11 cellular contexts compared by ENCODE assay signal in genomic region chr9:121604242-121604641, GRCh38. TPM values are rescaled to one million over a fixed set of nuclear protein-coding genes. Genes with fewer than 3 reads are reported as not detected.
A peak's percentile ranks its signal among the peaks of the same experiment; 100 is the strongest.
DNase-seq lines count a peak whose midpoint lies in the region; ATAC-seq and TF ChIP-seq lines count a peak whose summit lies in the region.
"Had no signal": no experiment of that assay in that cellular context is flagged by ENCODE, and none has a peak within 500 bp of the region (broad histone marks: within the 10 kb centered on the region; RNA-seq: fewer than 3 reads in every experiment).

No MANE protein-coding gene starts in this region.

- ATAC-seq in left ventricle myocardium superior = no peak

- no peak overlapping the region for H3K4me3 Mint-ChIP-seq in immature natural killer cell

- H3K27me3 Mint-ChIP-seq in immature natural killer cell (ENCODE audit: low read depth in 3 of 3) = peaks cover 11 to 24% (median 15%) of the 10 kb centered on the region in 3 donors

- H3K4me3 ChIP-seq in GM12865 (ENCODE audit: low read depth, low read length) = no peak overlapping the region

- peak; percentile 5 for DNase-seq in GM12865 (ENCODE audit: low read depth)
- DNase-seq in NCI-H510A treated with DMSO at 0.1 percent for 48 hours (lab: John Stamatoyannopoulos, UW) = peak; percentile 45
- DNase-seq in left ventricle myocardium superior = peak; percentile 53
- DNase-seq in retina = peak; percentile 43
- no peak for DNase-seq in NCI-H82 treated with DMSO at 0.1 percent for 48 hours (lab: John Stamatoyannopoulos, UW; ENCODE audit: unreplicated experiment)
- DNase-seq in immature natural killer cell = no peak
- no peak for DNase-seq in dedifferentiated amniotic fluid mesenchymal stem cell (ENCODE audit: extremely low spot score)
- no peak for DNase-seq in NCI-H2107 (lab: John Stamatoyannopoulos, UW)
- DNase-seq: DMS79 treated with DMSO at 0.1 percent for 48 hours; NCI-H345; stimulated activated CD4-positive, alpha-beta T cell treated with anti-CD3 and anti-CD28 coated beads, Interleukin-4, amount 100 ng/mL, for 4 hours had no signal

- H3K27ac Mint-ChIP-seq in immature natural killer cell = no peak overlapping the region

- no peaks in the 10 kb centered on the region for H3K36me3 Mint-ChIP-seq in immature natural killer cell

- H3K4me1 Mint-ChIP-seq in immature natural killer cell = peaks cover 4 to 7% of the 10 kb centered on the region in 2 donors

- TF ChIP-seq CTCF in GM12865 (IDR thresholded peaks at IDR 0.05; ENCODE audit: insufficient read depth, low read depth, low read length, missing control alignments) = no peak

- no peaks in the 10 kb centered on the region for H3K9me3 Mint-ChIP-seq in immature natural killer cell

- intact Hi-C loops in left ventricle myocardium superior (cut with micrococcal nuclease) = loop anchor here (10.0 kb wide), 1 partner anchor 49 kb away; no protein-coding TSS in a partner anchor

RNA-seq across cellular contexts. Expression of gene DAB2IP, which starts 47.2 kb away (rescaled TPM):
- 54.8 TPM for total RNA-seq in left ventricle myocardium superior
- polyA plus RNA-seq in immature natural killer cell = 1 to 10 TPM in 1 of 3 donors, under 1 TPM in 1, not detected in 1; 0.06 to 1.1 TPM

Comparison
In these comparisons a context has a peak if more than half of its experiments do, and no peak if none do; other contexts are left out.
1. DNase-seq: peak in GM12865 (single experiment), NCI-H510A treated with DMSO at 0.1 percent for 48 hours (single experiment), left ventricle myocardium superior (single experiment) and retina (single experiment); none in NCI-H82 treated with DMSO at 0.1 percent for 48 hours (single experiment), immature natural killer cell (0 of 3), dedifferentiated amniotic fluid mesenchymal stem cell (single experiment) and NCI-H2107 (single experiment).